ENCODE assay signal across 24 cellular contexts in genomic region chr12:89414322-89414721, GRCh38.
"Had no signal": no experiment of that assay in that cellular context is flagged by ENCODE, and none has a peak within 500 bp of the region (broad histone marks: within the 10 kb centered on the region; RNA-seq: fewer than 3 reads in every experiment).

No MANE protein-coding gene starts in this region.

- H3K27ac Mint-ChIP-seq: activated CD4-positive, alpha-beta memory T cell treated with anti-CD3 and anti-CD28 coated beads, Interleukin-2, amount 10 ng/mL, durations not matched to agents 7 days and 5 days; activated CD4-positive, alpha-beta T cell treated with anti-CD3 and anti-CD28 coated beads, Interleukin-2, amount 10 ng/mL, durations not matched to agents 24 days and 14 days; activated naive CD4-positive, alpha-beta T cell treated with anti-CD3 and anti-CD28 coated beads, Interleukin-2, amount 50 U/mL, for 24 hours; brain; natural killer cell treated with Interleukin-12 subunit alpha and Interleukin-12 subunit beta and Interleukin-15 and Interleukin-18, amount 100 ng/mL, for 72 hours; stimulated activated naive CD8-positive, alpha-beta T cell treated with anti-CD3 and anti-CD28 coated beads, Interleukin-15, Interleukin-2, amounts not matched to agents 100 ng/mL and 50 ng/mL, for 24 hours had no signal

- H3K36me3 ChIP-seq: heart left ventricle, pancreas, tibial artery had no signal

- H3K9me3 ChIP-seq: heart left ventricle, pancreas, psoas muscle, tibial artery had no signal

- ATAC-seq: activated CD4-positive, CD25-positive, alpha-beta regulatory T cell treated with anti-CD3 and anti-CD28 coated beads, Interleukin-2, amount 50 U/mL, for 24 hours; heart left ventricle; left ventricle myocardium superior; natural killer cell treated with Interleukin-12 subunit alpha and Interleukin-12 subunit beta and Interleukin-15 and Interleukin-18, amount 100 ng/mL, for 72 hours; pancreas; psoas muscle; right cardiac atrium had no signal

- FAIRE-seq: pancreas, urothelium cell line had no signal

- DNase-seq: activated CD4-positive, alpha-beta memory T cell treated with anti-CD3 and anti-CD28 coated beads, Interleukin-2, amount 10 ng/mL, durations not matched to agents 7 days and 5 days; activated CD4-positive, alpha-beta T cell treated with anti-CD3 and anti-CD28 coated beads, Interleukin-2, amount 10 ng/mL, durations not matched to agents 24 days and 14 days; activated effector memory CD4-positive, alpha-beta T cell treated with anti-CD3 and anti-CD28 coated beads, Interleukin-2, amount 50 U/mL, for 16 hours; aorta; caudate nucleus; dermis blood vessel endothelial cell; effector CD8-positive, alpha-beta T cell; heart left ventricle; kidney glomerular epithelial cell; left ventricle myocardium superior; pancreas; psoas muscle; right cardiac atrium; stimulated activated CD4-positive, alpha-beta T cell treated with anti-CD3 and anti-CD28 coated beads, Interleukin-12 subunit alpha, Interleukin-12 subunit beta, amount 100 ng/mL, for 4 hours; stimulated activated CD4-positive, alpha-beta T cell treated with anti-CD3 and anti-CD28 coated beads, Interleukin-4, amount 100 ng/mL, for 4 hours; substantia nigra; T-helper 2 cell; tibial artery had no signal

- H3K4me1 Mint-ChIP-seq: activated CD4-positive, alpha-beta memory T cell treated with anti-CD3 and anti-CD28 coated beads, Interleukin-2, amount 10 ng/mL, durations not matched to agents 7 days and 5 days; activated CD4-positive, alpha-beta T cell treated with anti-CD3 and anti-CD28 coated beads, Interleukin-2, amount 10 ng/mL, durations not matched to agents 24 days and 14 days; activated naive CD4-positive, alpha-beta T cell treated with anti-CD3 and anti-CD28 coated beads, Interleukin-2, amount 50 U/mL, for 24 hours; brain had no signal

- H3K4me3 Mint-ChIP-seq: activated CD4-positive, alpha-beta memory T cell treated with anti-CD3 and anti-CD28 coated beads, Interleukin-2, amount 10 ng/mL, durations not matched to agents 7 days and 5 days; activated CD4-positive, alpha-beta T cell treated with anti-CD3 and anti-CD28 coated beads, Interleukin-2, amount 10 ng/mL, durations not matched to agents 24 days and 14 days; activated naive CD4-positive, alpha-beta T cell treated with anti-CD3 and anti-CD28 coated beads, Interleukin-2, amount 50 U/mL, for 24 hours; brain; natural killer cell treated with Interleukin-12 subunit alpha and Interleukin-12 subunit beta and Interleukin-15 and Interleukin-18, amount 100 ng/mL, for 72 hours; stimulated activated naive CD8-positive, alpha-beta T cell treated with anti-CD3 and anti-CD28 coated beads, Interleukin-15, Interleukin-2, amounts not matched to agents 100 ng/mL and 50 ng/mL, for 24 hours had no signal

- H3K4me3 ChIP-seq: heart left ventricle, pancreas, psoas muscle, tibial artery had no signal

- H3K27me3 Mint-ChIP-seq: activated CD4-positive, alpha-beta memory T cell treated with anti-CD3 and anti-CD28 coated beads, Interleukin-2, amount 10 ng/mL, durations not matched to agents 7 days and 5 days; activated CD4-positive, alpha-beta T cell treated with anti-CD3 and anti-CD28 coated beads, Interleukin-2, amount 10 ng/mL, durations not matched to agents 24 days and 14 days; activated naive CD4-positive, alpha-beta T cell treated with anti-CD3 and anti-CD28 coated beads, Interleukin-2, amount 50 U/mL, for 24 hours; natural killer cell treated with Interleukin-12 subunit alpha and Interleukin-12 subunit beta and Interleukin-15 and Interleukin-18, amount 100 ng/mL, for 72 hours; stimulated activated naive CD8-positive, alpha-beta T cell treated with anti-CD3 and anti-CD28 coated beads, Interleukin-15, Interleukin-2, amounts not matched to agents 100 ng/mL and 50 ng/mL, for 24 hours had no signal

- H3K9me3 Mint-ChIP-seq: activated CD4-positive, alpha-beta memory T cell treated with anti-CD3 and anti-CD28 coated beads, Interleukin-2, amount 10 ng/mL, durations not matched to agents 7 days and 5 days; activated naive CD4-positive, alpha-beta T cell treated with anti-CD3 and anti-CD28 coated beads, Interleukin-2, amount 50 U/mL, for 24 hours; natural killer cell treated with Interleukin-12 subunit alpha and Interleukin-12 subunit beta and Interleukin-15 and Interleukin-18, amount 100 ng/mL, for 72 hours; stimulated activated naive CD8-positive, alpha-beta T cell treated with anti-CD3 and anti-CD28 coated beads, Interleukin-15, Interleukin-2, amounts not matched to agents 100 ng/mL and 50 ng/mL, for 24 hours had no signal

- H3K27ac ChIP-seq: heart left ventricle, pancreas, psoas muscle, tibial artery had no signal
